13 cellular contexts compared by ENCODE assay signal in the genomic region with DNA sequence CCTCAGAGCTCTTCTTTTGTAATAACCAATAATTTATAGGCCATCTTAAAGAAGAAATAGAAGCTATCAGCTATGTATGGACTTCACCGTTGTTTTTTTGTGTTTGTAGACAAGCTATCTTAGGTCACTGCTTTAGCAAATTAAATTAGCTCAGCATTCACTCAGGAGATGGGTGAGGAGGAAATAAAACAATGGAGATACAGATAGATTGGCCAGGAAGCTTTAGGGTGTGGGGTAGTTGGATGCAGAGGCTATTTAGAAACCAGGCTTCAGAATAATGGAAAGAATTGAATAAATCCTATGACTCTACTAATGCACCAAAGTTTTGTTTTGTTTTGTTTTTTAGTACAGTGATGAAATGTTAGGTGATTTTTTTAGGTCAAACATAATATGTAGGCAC.
"Had no signal": no experiment of that assay in that cellular context is flagged by ENCODE, and none has a peak within 500 bp of the region (broad histone marks: within the 10 kb centered on the region; RNA-seq: fewer than 3 reads in every experiment).

No MANE protein-coding gene starts in this region.

- H3K4me1 Mint-ChIP-seq: neural crest cell had no signal

- H3K27ac Mint-ChIP-seq: activated B cell treated with CpG ODN at 0.5 μM for 24 hours; activated CD4-positive, alpha-beta T cell treated with anti-CD3 and anti-CD28 coated beads, Interleukin-2, amount 10 ng/mL, durations not matched to agents 24 days and 14 days; activated naive CD4-positive, alpha-beta T cell treated with anti-CD3 and anti-CD28 coated beads for 36 hours; dendritic cell treated with granulocyte-macrophage colony-stimulating factor and Interleukin-4, amounts not matched to agents 40 ng/mL and 50 ng/mL, for 4 days; mesothelial cell of epicardium; stimulated activated effector memory CD8-positive, alpha-beta T cell treated with anti-CD3 and anti-CD28 coated beads, Interleukin-12 subunit alpha, Interleukin-12 subunit beta, amount 100 ng/mL, for 72 hours; T-helper 17 cell; type B pancreatic cell had no signal

- H3K27me3 Mint-ChIP-seq: activated B cell treated with CpG ODN at 0.5 μM for 24 hours; activated CD4-positive, alpha-beta T cell treated with anti-CD3 and anti-CD28 coated beads, Interleukin-2, amount 10 ng/mL, durations not matched to agents 24 days and 14 days; dendritic cell treated with granulocyte-macrophage colony-stimulating factor and Interleukin-4, amounts not matched to agents 40 ng/mL and 50 ng/mL, for 4 days; T-helper 17 cell; type B pancreatic cell had no signal

- H3K4me1 ChIP-seq: parathyroid adenoma had no signal

- DNase-seq: activated B cell treated with CpG ODN at 0.5 μM for 24 hours; activated CD4-positive, alpha-beta T cell treated with anti-CD3 and anti-CD28 coated beads, Interleukin-2, amount 10 ng/mL, durations not matched to agents 24 days and 14 days; activated CD8-positive, alpha-beta memory T cell treated with anti-CD3 and anti-CD28 coated beads for 24 hours; activated naive CD4-positive, alpha-beta T cell treated with anti-CD3 and anti-CD28 coated beads for 36 hours; head of caudate nucleus; substantia nigra; T-helper 17 cell had no signal

- H3K4me3 Mint-ChIP-seq: activated B cell treated with CpG ODN at 0.5 μM for 24 hours; activated CD4-positive, alpha-beta T cell treated with anti-CD3 and anti-CD28 coated beads, Interleukin-2, amount 10 ng/mL, durations not matched to agents 24 days and 14 days; activated naive CD4-positive, alpha-beta T cell treated with anti-CD3 and anti-CD28 coated beads for 36 hours; dendritic cell treated with granulocyte-macrophage colony-stimulating factor and Interleukin-4, amounts not matched to agents 40 ng/mL and 50 ng/mL, for 4 days; mesothelial cell of epicardium; neural crest cell; stimulated activated effector memory CD8-positive, alpha-beta T cell treated with anti-CD3 and anti-CD28 coated beads, Interleukin-12 subunit alpha, Interleukin-12 subunit beta, amount 100 ng/mL, for 72 hours; T-helper 17 cell; type B pancreatic cell had no signal

- H2AFZ ChIP-seq: parathyroid adenoma had no signal

- ATAC-seq: stimulated activated effector memory CD8-positive, alpha-beta T cell treated with anti-CD3 and anti-CD28 coated beads, Interleukin-12 subunit alpha, Interleukin-12 subunit beta, amount 100 ng/mL, for 72 hours; T-helper 17 cell had no signal

- H3K9me3 Mint-ChIP-seq: activated CD4-positive, alpha-beta T cell treated with anti-CD3 and anti-CD28 coated beads, Interleukin-2, amount 10 ng/mL, durations not matched to agents 24 days and 14 days; dendritic cell treated with granulocyte-macrophage colony-stimulating factor and Interleukin-4, amounts not matched to agents 40 ng/mL and 50 ng/mL, for 4 days; mesothelial cell of epicardium; neural crest cell; stimulated activated effector memory CD8-positive, alpha-beta T cell treated with anti-CD3 and anti-CD28 coated beads, Interleukin-12 subunit alpha, Interleukin-12 subunit beta, amount 100 ng/mL, for 72 hours; type B pancreatic cell had no signal
